In the genomic region with DNA sequence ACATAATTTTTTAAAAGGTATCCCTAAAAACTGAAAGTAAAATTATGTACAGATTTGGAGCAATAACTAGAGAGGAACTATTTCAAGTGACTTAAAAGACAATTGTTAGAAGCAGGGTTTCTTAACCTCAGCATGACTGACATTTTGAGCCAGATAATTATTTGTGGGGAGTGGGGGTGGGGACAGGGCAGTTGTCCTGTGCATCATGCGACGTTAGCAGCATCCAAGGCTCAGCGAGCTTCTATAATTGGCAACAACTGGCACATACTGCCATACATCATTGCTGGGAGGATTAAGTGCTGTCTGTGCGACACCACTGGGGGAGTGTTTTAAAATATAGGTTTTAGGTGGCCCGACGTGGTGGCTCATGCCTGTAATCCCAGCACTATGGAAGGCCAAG, we compare ENCODE assay signal across 23 cellular contexts. TPM values are rescaled to one million over a fixed set of nuclear protein-coding genes. Genes with fewer than 3 reads are reported as not detected.
DNase-seq lines count a peak whose midpoint lies in the region; ATAC-seq, FAIRE-seq and TF ChIP-seq lines count a peak whose summit lies in the region.
"Had no signal": no experiment of that assay in that cellular context is flagged by ENCODE, and none has a peak within 500 bp of the region (broad histone marks: within the 10 kb centered on the region; RNA-seq: fewer than 3 reads in every experiment).

No MANE protein-coding gene starts in this region.

- peak overlapping the region; percentile 74 for H3K27ac Mint-ChIP-seq in stimulated activated effector memory CD8-positive, alpha-beta T cell treated with anti-CD3 and anti-CD28 coated beads, Interleukin-12 subunit alpha, Interleukin-12 subunit beta, amount 100 ng/mL, for 72 hours
- peak overlapping the region in 1 of 8 donors; percentile 56 for H3K27ac Mint-ChIP-seq in CD8-positive, alpha-beta memory T cell
- H3K27ac Mint-ChIP-seq: memory B cell had no signal

- no peak for DNase-seq in HepG2 (ENCODE audit: low spot score)
- no peak for DNase-seq in right lobe of liver
- no peak for DNase-seq in ascending aorta (ENCODE audit: low spot score in 2 of 2)
- DNase-seq in stimulated activated effector memory CD8-positive, alpha-beta T cell treated with anti-CD3 and anti-CD28 coated beads, Interleukin-12 subunit alpha, Interleukin-12 subunit beta, amount 100 ng/mL, for 72 hours (ENCODE audit: low spot score in 2 of 2) = no peak
- DNase-seq in CD8-positive, alpha-beta memory T cell = no peak
- no peak for DNase-seq in colonic mucosa
- DNase-seq: activated CD4-positive, CD25-positive, alpha-beta regulatory T cell treated with anti-CD3 and anti-CD28 coated beads, Interleukin-2, amount 50 U/mL, for 72 hours; activated CD8-positive, alpha-beta memory T cell treated with anti-CD3 and anti-CD28 coated beads for 24 hours; activated T-cell treated with anti-CD3 and anti-CD28 coated beads, Interleukin-2, amount 50 U/mL, for 1 hour; C1 segment of cervical spinal cord; DND-41; effector CD4-positive, alpha-beta T cell; Karpas-422; NCI-H187 treated with DMSO at 0.1 percent for 48 hours; NCI-H774; SIG-M5; stimulated activated CD8-positive, alpha-beta memory T cell treated with anti-CD3 and anti-CD28 coated beads, Interleukin-4, amount 100 ng/mL, for 48 hours had no signal

- no peak overlapping the region for H3K4me2 ChIP-seq in HepG2 (ENCODE audit: low read depth, low read length)

- H3K27me3 Mint-ChIP-seq in CD8-positive, alpha-beta memory T cell = no peaks in the 10 kb centered on the region
- H3K27me3 Mint-ChIP-seq: memory B cell, progenitor cell of endocrine pancreas had no signal

- H3K9ac ChIP-seq in HepG2 (ENCODE audit: insufficient read depth, low read depth, low read length) (no peak overlapping the region), colonic mucosa (ENCODE audit: low read depth in 2 of 2, low read length in 2 of 2) (no peak overlapping the region)

- no peak for TF ChIP-seq RAD21 in HepG2 (CRISPR knock-in tag; IDR thresholded peaks at IDR 0.05)

- TF ChIP-seq POLR2A in HepG2 (IDR thresholded peaks at IDR 0.05; ENCODE audit: insufficient read depth in 1 of 2, low read depth in 2 of 2, low read length in 2 of 2) = no peak
- no peak for TF ChIP-seq POLR2A in right lobe of liver (IDR thresholded peaks at IDR 0.05)

- in situ Hi-C loops in HepG2 (cut with HindIII; ENCODE audit: extremely low pct_ligation_motif_present, low pct_unique_long_range_greater_than_20kb) = no loop called here

- H3K27me3 ChIP-seq in HepG2 (ENCODE audit: control insufficient read depth in 1 of 2, insufficient read depth in 2 of 2, low read length in 2 of 2) (no peaks in the 10 kb centered on the region), right lobe of liver (no peaks in the 10 kb centered on the region), ascending aorta (no peaks in the 10 kb centered on the region), colonic mucosa (no peaks in the 10 kb centered on the region)
- H3K27me3 ChIP-seq in CD8-positive, alpha-beta memory T cell (ENCODE audit: insufficient read depth, low read length, poor library complexity, severe bottlenecking) = no peaks in the 10 kb centered on the region
- H3K27me3 ChIP-seq: adrenal gland, tibial nerve had no signal

- no peaks in the 10 kb centered on the region for H3K79me2 ChIP-seq in HepG2 (ENCODE audit: insufficient read depth, low read length)

- ATAC-seq in HepG2 = no peak
- no peak for ATAC-seq in right lobe of liver
- no peak for ATAC-seq in stimulated activated effector memory CD8-positive, alpha-beta T cell treated with anti-CD3 and anti-CD28 coated beads, Interleukin-12 subunit alpha, Interleukin-12 subunit beta, amount 100 ng/mL, for 72 hours
- ATAC-seq: Panc1 had no signal

- no peak overlapping the region for H2AFZ ChIP-seq in HepG2 (ENCODE audit: low read length)

- peaks cover 14% of the 10 kb centered on the region for H3K4me1 Mint-ChIP-seq in stimulated activated effector memory CD8-positive, alpha-beta T cell treated with anti-CD3 and anti-CD28 coated beads, Interleukin-12 subunit alpha, Interleukin-12 subunit beta, amount 100 ng/mL, for 72 hours
- H3K4me1 Mint-ChIP-seq in CD8-positive, alpha-beta memory T cell = peaks cover 7 to 15% (median 8%) of the 10 kb centered on the region in 3 donors
- H3K4me1 Mint-ChIP-seq: memory B cell had no signal

- intact Hi-C loops in HepG2 (cut with micrococcal nuclease; ENCODE audit: unreplicated experiment) = loop anchor here (5.0 kb wide), 1 partner anchor 36 kb away; a partner anchor contains a TSS
- intact Hi-C loops in right lobe of liver (cut with DNase I) = no loop called here
- intact Hi-C loops in ascending aorta (cut with DNase I) = loop anchor here (5.0 kb wide), 1 partner anchor 121 kb away; no protein-coding TSS in a partner anchor
- intact Hi-C loops in colonic mucosa (cut with DNase I) = no loop called here

- POLR2A ChIA-PET in HepG2 (lab: Yijun Ruan, JAX) = no interaction called here
- POLR2A ChIA-PET in CD8-positive, alpha-beta memory T cell (lab: Charles Lee) = no interaction called here

- no peak overlapping the region for H3K4me3 ChIP-seq in HepG2 (replicated peaks in 1 of 3; ENCODE audit: insufficient read depth in 1 of 3, low read depth in 2 of 3, low read length in 3 of 3)
- no peak overlapping the region for H3K4me3 ChIP-seq in right lobe of liver
- no peak overlapping the region for H3K4me3 ChIP-seq in ascending aorta
- H3K4me3 ChIP-seq in CD8-positive, alpha-beta memory T cell (ENCODE audit: low read length) = no peak overlapping the region
- H3K4me3 ChIP-seq in colonic mucosa = no peak overlapping the region
- H3K4me3 ChIP-seq: adrenal gland, tibial nerve had no signal

- H3K27ac ChIP-seq in HepG2 (ENCODE audit: extremely low read length, insufficient read depth, low read length) = no peak overlapping the region
- no peak overlapping the region for H3K27ac ChIP-seq in right lobe of liver
- H3K27ac ChIP-seq in ascending aorta = peak overlapping the region; percentile 8 to 35
- no peak overlapping the region for H3K27ac ChIP-seq in CD8-positive, alpha-beta memory T cell (ENCODE audit: low read depth, low read length)
- no peak overlapping the region for H3K27ac ChIP-seq in colonic mucosa
- H3K27ac ChIP-seq: adrenal gland, tibial nerve had no signal

- H3K9me3 Mint-ChIP-seq in stimulated activated effector memory CD8-positive, alpha-beta T cell treated with anti-CD3 and anti-CD28 coated beads, Interleukin-12 subunit alpha, Interleukin-12 subunit beta, amount 100 ng/mL, for 72 hours = no peaks in the 10 kb centered on the region
- no peaks in the 10 kb centered on the region for H3K9me3 Mint-ChIP-seq in CD8-positive, alpha-beta memory T cell

- TF ChIP-seq CTCF in HepG2 (CRISPR knock-in tag; IDR thresholded peaks at IDR 0.05) (no peak), right lobe of liver (IDR thresholded peaks at IDR 0.05) (no peak), ascending aorta (IDR thresholded peaks at IDR 0.05) (no peak), colonic mucosa (IDR thresholded peaks at IDR 0.05) (no peak)

- H3K9me3 ChIP-seq in HepG2 (ENCODE audit: low read length) = no peaks in the 10 kb centered on the region
- no peaks in the 10 kb centered on the region for H3K9me3 ChIP-seq in right lobe of liver
- H3K9me3 ChIP-seq in ascending aorta = no peaks in the 10 kb centered on the region
- H3K9me3 ChIP-seq in CD8-positive, alpha-beta memory T cell (ENCODE audit: low read length) = no peaks in the 10 kb centered on the region
- H3K9me3 ChIP-seq in colonic mucosa = no peaks in the 10 kb centered on the region
- H3K9me3 ChIP-seq: adrenal gland, tibial nerve had no signal

- H3K36me3 ChIP-seq in HepG2 (replicated peaks in 1 of 2; ENCODE audit: control insufficient read depth in 1 of 2, insufficient read depth in 2 of 2, low read length in 2 of 2) = no peaks in the 10 kb centered on the region; a peak in 1 of 5 replicates
- peaks cover 0 to 1% (median 0%) of the 10 kb centered on the region in 4 donors for H3K36me3 ChIP-seq in right lobe of liver
- peaks cover 0 to 14% of the 10 kb centered on the region in 2 donors for H3K36me3 ChIP-seq in ascending aorta
- no peaks in the 10 kb centered on the region for H3K36me3 ChIP-seq in CD8-positive, alpha-beta memory T cell (ENCODE audit: insufficient read depth, low read length)
- H3K36me3 ChIP-seq in colonic mucosa = no peaks in the 10 kb centered on the region
- H3K36me3 ChIP-seq: adrenal gland had no signal

- TF ChIP-seq EP300 in HepG2 (IDR thresholded peaks at IDR 0.05; ENCODE audit: low read depth in 2 of 2, low read length in 2 of 2) (no peak), HepG2 (CRISPR knock-in tag; IDR thresholded peaks at IDR 0.05; ENCODE audit: borderline replicate concordance) (no peak)

- H3K4me1 ChIP-seq in HepG2 (ENCODE audit: insufficient read depth, low read length) (peaks cover 20% of the 10 kb centered on the region), right lobe of liver (no peaks in the 10 kb centered on the region), ascending aorta (peaks cover 4 to 14% of the 10 kb centered on the region in 2 donors), colonic mucosa (no peaks in the 10 kb centered on the region)
- no peaks in the 10 kb centered on the region for H3K4me1 ChIP-seq in CD8-positive, alpha-beta memory T cell (ENCODE audit: insufficient read depth, low read length)

- no TSS peak for BruUV-seq in HepG2 (replicated peaks; lab: Mats Ljungman, UMichigan)

- H3K4me3 Mint-ChIP-seq in stimulated activated effector memory CD8-positive, alpha-beta T cell treated with anti-CD3 and anti-CD28 coated beads, Interleukin-12 subunit alpha, Interleukin-12 subunit beta, amount 100 ng/mL, for 72 hours = no peak overlapping the region
- no peak overlapping the region for H3K4me3 Mint-ChIP-seq in CD8-positive, alpha-beta memory T cell
- H3K4me3 Mint-ChIP-seq: memory B cell had no signal

- no peak for FAIRE-seq in HepG2 (lab: Jason Lieb, UNC)
- FAIRE-seq: HTR-8/SVneo had no signal

- no peaks in the 10 kb centered on the region for H4K20me1 ChIP-seq in HepG2 (ENCODE audit: insufficient read depth, low read length)

- H3K36me3 Mint-ChIP-seq in stimulated activated effector memory CD8-positive, alpha-beta T cell treated with anti-CD3 and anti-CD28 coated beads, Interleukin-12 subunit alpha, Interleukin-12 subunit beta, amount 100 ng/mL, for 72 hours = peaks cover 41% of the 10 kb centered on the region
- peaks cover 11 to 57% (median 25%) of the 10 kb centered on the region in 3 donors for H3K36me3 Mint-ChIP-seq in CD8-positive, alpha-beta memory T cell

- 96% methylated on average over 6 of the region's 6 CpGs for WGBS in HepG2 (ENCODE audit: low lambda C conversion rate)
- WGBS in right lobe of liver (ENCODE audit: insufficient coverage, low coverage, low lambda C conversion rate, missing lambda C conversion rate) = 76% methylated on average over 4 of the region's 6 CpGs

- CTCF ChIA-PET in HepG2 (lab: Yijun Ruan, JAX; ENCODE audit: low intra/inter-chr PET ratio, low total read pairs) = no interaction called here
- CTCF ChIA-PET in CD8-positive, alpha-beta memory T cell (lab: Charles Lee) = no interaction called here

RNA-seq across cellular contexts. Expression of a gene that starts 27.1 kb away (rescaled TPM):
- total RNA-seq in HepG2 (2016; rRNA removed; fragmentation: Illumina TruSeq; extraction: Trizol) (76.4 and 82.4 TPM in 2 replicates), right lobe of liver (10 to 100 TPM; 33.4 to 46.5 (median 42.4) TPM), ascending aorta (56.1 TPM), colonic mucosa (100 to 1,000 TPM in 1 of 2 donors, 10 to 100 TPM in 1; 73.5 to 111 TPM)
- total RNA-seq in HepG2 (2016; cell fraction: cytosol; rRNA removed; fragmentation: Illumina TruSeq; extraction: Trizol; ENCODE audit: low read depth) = 25.3 and 25.9 TPM in 2 replicates
- 72.8 and 81.6 TPM in 2 replicates for total RNA-seq in HepG2 (2016; cell fraction: insoluble cytoplasmic fraction; rRNA removed; fragmentation: Illumina TruSeq; extraction: Trizol)
- total RNA-seq in HepG2 (2016; cell fraction: membrane; rRNA removed; fragmentation: Illumina TruSeq; extraction: Trizol) = 40.7 and 44.8 TPM in 2 replicates
- 37.2 and 37.9 TPM in 2 replicates for total RNA-seq in HepG2 (2016; cell fraction: nucleus; rRNA removed; fragmentation: Illumina TruSeq; extraction: Trizol)
- 68.4 and 83.0 TPM in 2 replicates for polyA plus RNA-seq in HepG2 (2011; rRNA removed)
- 91.5 and 99.2 TPM in 2 replicates for polyA plus RNA-seq in HepG2 (2011; cell fraction: cytosol; rRNA removed)
- 31.2 and 42.4 TPM in 2 replicates for polyA plus RNA-seq in HepG2 (2011; cell fraction: nucleus; rRNA removed)
- 103 and 127 TPM in 2 replicates for polyA plus RNA-seq in HepG2 (2012)
- 30.1 and 37.1 TPM in 2 replicates for polyA plus RNA-seq in HepG2 (2016; cell fraction: cytosol; fragmentation: Illumina TruSeq; extraction: Trizol; ENCODE audit: low read depth)
- 109 and 111 TPM in 2 replicates for polyA plus RNA-seq in HepG2 (2016; cell fraction: insoluble cytoplasmic fraction; fragmentation: Illumina TruSeq; extraction: Trizol; ENCODE audit: low read depth)
- 35.7 and 43.9 TPM in 2 replicates for polyA plus RNA-seq in HepG2 (2016; cell fraction: membrane; fragmentation: Illumina TruSeq; extraction: Trizol; ENCODE audit: low read depth)
- polyA plus RNA-seq in HepG2 (2016; cell fraction: nucleus; fragmentation: Illumina TruSeq; extraction: Trizol; ENCODE audit: insufficient read depth, low read depth) = 65.5 and 77.4 TPM in 2 replicates
- 12.0 and 14.3 TPM in 2 replicates for polyA minus RNA-seq in HepG2 (2011; rRNA and poly(A)+ RNA removed; ENCODE audit: low replicate concordance)
- 26.7 and 35.4 TPM in 2 replicates for polyA minus RNA-seq in HepG2 (2011; cell fraction: cytosol; rRNA and poly(A)+ RNA removed)
- 20.6 and 27.5 TPM in 2 replicates for polyA minus RNA-seq in HepG2 (2011; cell fraction: nucleus; rRNA and poly(A)+ RNA removed)
- total RNA-seq in CD8-positive, alpha-beta memory T cell = 10 to 100 TPM; 61.7 to 66.2 TPM
- polyA plus RNA-seq in CD8-positive, alpha-beta memory T cell = 331 TPM

RNA-seq across cellular contexts. Expression of a gene that starts 29.8 kb away (rescaled TPM):
- 40.8 and 50.7 TPM in 2 replicates for total RNA-seq in HepG2 (2016; rRNA removed; fragmentation: Illumina TruSeq; extraction: Trizol)
- 13.1 and 19.3 TPM in 2 replicates for total RNA-seq in HepG2 (2016; cell fraction: cytosol; rRNA removed; fragmentation: Illumina TruSeq; extraction: Trizol; ENCODE audit: low read depth)
- 36.9 and 42.7 TPM in 2 replicates for total RNA-seq in HepG2 (2016; cell fraction: insoluble cytoplasmic fraction; rRNA removed; fragmentation: Illumina TruSeq; extraction: Trizol)
- total RNA-seq in HepG2 (2016; cell fraction: membrane; rRNA removed; fragmentation: Illumina TruSeq; extraction: Trizol) = 27.3 and 35.6 TPM in 2 replicates
- total RNA-seq in HepG2 (2016; cell fraction: nucleus; rRNA removed; fragmentation: Illumina TruSeq; extraction: Trizol) = 52.6 and 53.3 TPM in 2 replicates
- polyA plus RNA-seq in HepG2 (2011; rRNA removed) = 15.5 and 18.4 TPM in 2 replicates
- 12.6 and 18.0 TPM in 2 replicates for polyA plus RNA-seq in HepG2 (2011; cell fraction: cytosol; rRNA removed)
- polyA plus RNA-seq in HepG2 (2011; cell fraction: nucleus; rRNA removed) = 16.4 and 28.9 TPM in 2 replicates
- polyA plus RNA-seq in HepG2 (2012) = 15.1 and 16.1 TPM in 2 replicates
- polyA plus RNA-seq in HepG2 (2016; cell fraction: cytosol; fragmentation: Illumina TruSeq; extraction: Trizol; ENCODE audit: low read depth) = 3.0 and 3.6 TPM in 2 replicates
- polyA plus RNA-seq in HepG2 (2016; cell fraction: insoluble cytoplasmic fraction; fragmentation: Illumina TruSeq; extraction: Trizol; ENCODE audit: low read depth) = 29.9 and 30.3 TPM in 2 replicates
- 11.9 and 13.6 TPM in 2 replicates for polyA plus RNA-seq in HepG2 (2016; cell fraction: membrane; fragmentation: Illumina TruSeq; extraction: Trizol; ENCODE audit: low read depth)
- 56.7 and 65.5 TPM in 2 replicates for polyA plus RNA-seq in HepG2 (2016; cell fraction: nucleus; fragmentation: Illumina TruSeq; extraction: Trizol; ENCODE audit: insufficient read depth, low read depth)
- 23.3 and 62.1 TPM in 2 replicates for polyA minus RNA-seq in HepG2 (2011; rRNA and poly(A)+ RNA removed; ENCODE audit: low replicate concordance)
- 12.8 and 13.9 TPM in 2 replicates for polyA minus RNA-seq in HepG2 (2011; cell fraction: cytosol; rRNA and poly(A)+ RNA removed)
- 32.4 and 41.4 TPM in 2 replicates for polyA minus RNA-seq in HepG2 (2011; cell fraction: nucleus; rRNA and poly(A)+ RNA removed)
- 10 to 100 TPM; 17.7 to 29.7 (median 20.7) TPM for total RNA-seq in right lobe of liver
- total RNA-seq in ascending aorta = 21.2 TPM
- total RNA-seq in CD8-positive, alpha-beta memory T cell = 10 to 100 TPM; 57.9 to 59.8 TPM
- polyA plus RNA-seq in CD8-positive, alpha-beta memory T cell = 70.5 TPM
- total RNA-seq in colonic mucosa = 10 to 100 TPM; 33.0 to 38.8 TPM

RNA-seq across cellular contexts. Expression of a gene that starts 37.3 kb away (rescaled TPM):
- 2.3 and 3.5 TPM in 2 replicates for total RNA-seq in HepG2 (2016; rRNA removed; fragmentation: Illumina TruSeq; extraction: Trizol)
- 0.40 and 0.62 TPM in 2 replicates for total RNA-seq in HepG2 (2016; cell fraction: cytosol; rRNA removed; fragmentation: Illumina TruSeq; extraction: Trizol; ENCODE audit: low read depth)
- 1.3 and 3.4 TPM in 2 replicates for total RNA-seq in HepG2 (2016; cell fraction: insoluble cytoplasmic fraction; rRNA removed; fragmentation: Illumina TruSeq; extraction: Trizol)
- total RNA-seq in HepG2 (2016; cell fraction: membrane; rRNA removed; fragmentation: Illumina TruSeq; extraction: Trizol) = 1.2 and 1.5 TPM in 2 replicates
- 4.1 and 6.2 TPM in 2 replicates for total RNA-seq in HepG2 (2016; cell fraction: nucleus; rRNA removed; fragmentation: Illumina TruSeq; extraction: Trizol)
- polyA plus RNA-seq in HepG2 (2011; rRNA removed) = 7.4 TPM in 2 replicates
- 11.5 and 13.9 TPM in 2 replicates for polyA plus RNA-seq in HepG2 (2011; cell fraction: cytosol; rRNA removed)
- 4.4 and 5.8 TPM in 2 replicates for polyA plus RNA-seq in HepG2 (2011; cell fraction: nucleus; rRNA removed)
- 2.3 and 2.7 TPM in 2 replicates for polyA plus RNA-seq in HepG2 (2012)
- polyA plus RNA-seq in HepG2 (2016; cell fraction: cytosol; fragmentation: Illumina TruSeq; extraction: Trizol; ENCODE audit: low read depth) = 0.32 TPM in 2 replicates
- 1.7 and 2.3 TPM in 2 replicates for polyA plus RNA-seq in HepG2 (2016; cell fraction: insoluble cytoplasmic fraction; fragmentation: Illumina TruSeq; extraction: Trizol; ENCODE audit: low read depth)
- 1.2 and 1.3 TPM in 2 replicates for polyA plus RNA-seq in HepG2 (2016; cell fraction: membrane; fragmentation: Illumina TruSeq; extraction: Trizol; ENCODE audit: low read depth)
- 8.3 and 8.5 TPM in 2 replicates for polyA plus RNA-seq in HepG2 (2016; cell fraction: nucleus; fragmentation: Illumina TruSeq; extraction: Trizol; ENCODE audit: insufficient read depth, low read depth)
- polyA minus RNA-seq in HepG2 (2011; rRNA and poly(A)+ RNA removed; ENCODE audit: low replicate concordance) = 19.5 and 53.3 TPM in 2 replicates
- 5.1 and 7.1 TPM in 2 replicates for polyA minus RNA-seq in HepG2 (2011; cell fraction: cytosol; rRNA and poly(A)+ RNA removed)
- 2.4 and 2.6 TPM in 2 replicates for polyA minus RNA-seq in HepG2 (2011; cell fraction: nucleus; rRNA and poly(A)+ RNA removed)
- total RNA-seq in right lobe of liver = 1 to 10 TPM in 5 of 6 experiments, under 1 TPM in 1; 0.98 to 2.1 (median 1.7) TPM
- 59.9 TPM for total RNA-seq in ascending aorta
- 1 to 10 TPM; 5.3 to 5.4 TPM for total RNA-seq in CD8-positive, alpha-beta memory T cell
- 3.4 TPM for polyA plus RNA-seq in CD8-positive, alpha-beta memory T cell
- total RNA-seq in colonic mucosa = 1 to 10 TPM; 4.7 to 6.3 TPM

RNA-seq across cellular contexts. Expression of a gene that starts 54.2 kb away (rescaled TPM):
- 276 and 379 TPM in 2 replicates for total RNA-seq in HepG2 (2016; rRNA removed; fragmentation: Illumina TruSeq; extraction: Trizol)
- 95.8 and 98.0 TPM in 2 replicates for total RNA-seq in HepG2 (2016; cell fraction: cytosol; rRNA removed; fragmentation: Illumina TruSeq; extraction: Trizol; ENCODE audit: low read depth)
- 278 and 398 TPM in 2 replicates for total RNA-seq in HepG2 (2016; cell fraction: insoluble cytoplasmic fraction; rRNA removed; fragmentation: Illumina TruSeq; extraction: Trizol)
- 157 and 166 TPM in 2 replicates for total RNA-seq in HepG2 (2016; cell fraction: membrane; rRNA removed; fragmentation: Illumina TruSeq; extraction: Trizol)
- 113 and 115 TPM in 2 replicates for total RNA-seq in HepG2 (2016; cell fraction: nucleus; rRNA removed; fragmentation: Illumina TruSeq; extraction: Trizol)
- polyA plus RNA-seq in HepG2 (2011; rRNA removed) = 111 and 141 TPM in 2 replicates
- polyA plus RNA-seq in HepG2 (2011; cell fraction: cytosol; rRNA removed) = 112 and 133 TPM in 2 replicates
- polyA plus RNA-seq in HepG2 (2011; cell fraction: nucleus; rRNA removed) = 47.2 and 50.5 TPM in 2 replicates
- polyA plus RNA-seq in HepG2 (2012) = 147 and 191 TPM in 2 replicates
- 70.1 and 76.3 TPM in 2 replicates for polyA plus RNA-seq in HepG2 (2016; cell fraction: cytosol; fragmentation: Illumina TruSeq; extraction: Trizol; ENCODE audit: low read depth)
- polyA plus RNA-seq in HepG2 (2016; cell fraction: insoluble cytoplasmic fraction; fragmentation: Illumina TruSeq; extraction: Trizol; ENCODE audit: low read depth) = 373 and 381 TPM in 2 replicates
- polyA plus RNA-seq in HepG2 (2016; cell fraction: membrane; fragmentation: Illumina TruSeq; extraction: Trizol; ENCODE audit: low read depth) = 126 and 136 TPM in 2 replicates
- 131 and 143 TPM in 2 replicates for polyA plus RNA-seq in HepG2 (2016; cell fraction: nucleus; fragmentation: Illumina TruSeq; extraction: Trizol; ENCODE audit: insufficient read depth, low read depth)
- 97.4 and 136 TPM in 2 replicates for polyA minus RNA-seq in HepG2 (2011; rRNA and poly(A)+ RNA removed; ENCODE audit: low replicate concordance)
- 71.7 and 75.4 TPM in 2 replicates for polyA minus RNA-seq in HepG2 (2011; cell fraction: cytosol; rRNA and poly(A)+ RNA removed)
- 102 and 113 TPM in 2 replicates for polyA minus RNA-seq in HepG2 (2011; cell fraction: nucleus; rRNA and poly(A)+ RNA removed)
- total RNA-seq in right lobe of liver = 10 to 100 TPM; 40.0 to 85.0 (median 53.8) TPM
- total RNA-seq in ascending aorta = 65.2 TPM
- total RNA-seq in CD8-positive, alpha-beta memory T cell = 100 to 1,000 TPM; 291 to 307 TPM
- polyA plus RNA-seq in CD8-positive, alpha-beta memory T cell = 258 TPM
- 100 to 1,000 TPM; 102 to 151 TPM for total RNA-seq in colonic mucosa

RNA-seq across cellular contexts. Expression of a gene that starts 54.3 kb away (rescaled TPM):
- total RNA-seq in HepG2 (2016; rRNA removed; fragmentation: Illumina TruSeq; extraction: Trizol) (50.2 and 53.1 TPM in 2 replicates), right lobe of liver (10 to 100 TPM; 16.0 to 25.1 (median 23.2) TPM), ascending aorta (41.0 TPM), colonic mucosa (10 to 100 TPM; 27.1 to 37.0 TPM)
- total RNA-seq in HepG2 (2016; cell fraction: cytosol; rRNA removed; fragmentation: Illumina TruSeq; extraction: Trizol; ENCODE audit: low read depth) = 4.5 and 5.6 TPM in 2 replicates
- 47.0 and 50.4 TPM in 2 replicates for total RNA-seq in HepG2 (2016; cell fraction: insoluble cytoplasmic fraction; rRNA removed; fragmentation: Illumina TruSeq; extraction: Trizol)
- 15.4 and 16.3 TPM in 2 replicates for total RNA-seq in HepG2 (2016; cell fraction: membrane; rRNA removed; fragmentation: Illumina TruSeq; extraction: Trizol)
- total RNA-seq in HepG2 (2016; cell fraction: nucleus; rRNA removed; fragmentation: Illumina TruSeq; extraction: Trizol) = 22.0 and 25.2 TPM in 2 replicates
- 22.5 and 26.4 TPM in 2 replicates for polyA plus RNA-seq in HepG2 (2011; rRNA removed)
- 20.9 and 23.4 TPM in 2 replicates for polyA plus RNA-seq in HepG2 (2011; cell fraction: cytosol; rRNA removed)
- 16.9 and 23.8 TPM in 2 replicates for polyA plus RNA-seq in HepG2 (2011; cell fraction: nucleus; rRNA removed)
- polyA plus RNA-seq in HepG2 (2012) = 51.0 and 52.3 TPM in 2 replicates
- 4.3 and 4.4 TPM in 2 replicates for polyA plus RNA-seq in HepG2 (2016; cell fraction: cytosol; fragmentation: Illumina TruSeq; extraction: Trizol; ENCODE audit: low read depth)
- polyA plus RNA-seq in HepG2 (2016; cell fraction: insoluble cytoplasmic fraction; fragmentation: Illumina TruSeq; extraction: Trizol; ENCODE audit: low read depth) = 59.2 and 60.0 TPM in 2 replicates
- 10.4 and 10.7 TPM in 2 replicates for polyA plus RNA-seq in HepG2 (2016; cell fraction: membrane; fragmentation: Illumina TruSeq; extraction: Trizol; ENCODE audit: low read depth)
- polyA plus RNA-seq in HepG2 (2016; cell fraction: nucleus; fragmentation: Illumina TruSeq; extraction: Trizol; ENCODE audit: insufficient read depth, low read depth) = 40.1 and 43.8 TPM in 2 replicates
- 7.3 and 15.7 TPM in 2 replicates for polyA minus RNA-seq in HepG2 (2011; rRNA and poly(A)+ RNA removed; ENCODE audit: low replicate concordance)
- polyA minus RNA-seq in HepG2 (2011; cell fraction: cytosol; rRNA and poly(A)+ RNA removed) = 20.4 and 22.3 TPM in 2 replicates
- polyA minus RNA-seq in HepG2 (2011; cell fraction: nucleus; rRNA and poly(A)+ RNA removed) = 20.6 and 21.0 TPM in 2 replicates
- total RNA-seq in CD8-positive, alpha-beta memory T cell = 10 to 100 TPM; 90.6 to 91.0 TPM
- polyA plus RNA-seq in CD8-positive, alpha-beta memory T cell = 209 TPM

Comparison
In these comparisons a context has a peak if more than half of its experiments do, and no peak if none do; other contexts are left out.
1. intact Hi-C loops: an anchor here in HepG2 (5.0 kb wide) and ascending aorta (5.0 kb wide); none called in right lobe of liver and colonic mucosa.
2. H3K27ac ChIP-seq: peak in ascending aorta (2 of 2); none in HepG2 (single experiment), right lobe of liver (0 of 3), CD8-positive, alpha-beta memory T cell (single experiment) and colonic mucosa (single experiment).